Comparison of ENCODE assay signal across 17 cellular contexts in genomic region chr9:72615931-72616330, GRCh38.
DNase-seq lines count a peak whose midpoint lies in the region; ATAC-seq and TF ChIP-seq lines count a peak whose summit lies in the region.
"Had no signal": no experiment of that assay in that cellular context is flagged by ENCODE, and none has a peak within 500 bp of the region (broad histone marks: within the 10 kb centered on the region; RNA-seq: fewer than 3 reads in every experiment).

No MANE protein-coding gene starts in this region.

- CTCF ChIA-PET in PC-3 (lab: Charles Lee) = no interaction called here

- H3K9me2 ChIP-seq in GM23338 (ENCODE audit: insufficient read depth) (peaks cover 5% of the 10 kb centered on the region; the same call in 1 of the 2 replicates), PC-3 (replicated peaks; ENCODE audit: low read length) (no peaks in the 10 kb centered on the region)

- no peaks in the 10 kb centered on the region for H3K27me3 ChIP-seq in GM23338 (ENCODE audit: insufficient read depth)
- no peaks in the 10 kb centered on the region for H3K27me3 ChIP-seq in PC-3 (ENCODE audit: low read length)
- no peaks in the 10 kb centered on the region for H3K27me3 ChIP-seq in esophagus muscularis mucosa
- no peaks in the 10 kb centered on the region for H3K27me3 ChIP-seq in colonic mucosa
- H3K27me3 ChIP-seq in upper lobe of left lung = no peaks in the 10 kb centered on the region
- H3K27me3 ChIP-seq: BE2C, SJSA1 had no signal

- H3K27me3 Mint-ChIP-seq in GM23338 (ENCODE audit: insufficient read depth, low read depth, poor library complexity) = no peaks in the 10 kb centered on the region
- H3K27me3 Mint-ChIP-seq: IgD-negative memory B cell had no signal

- H3K9me3 Mint-ChIP-seq in GM23338 = no peaks in the 10 kb centered on the region
- H3K9me3 Mint-ChIP-seq: CD4-positive, alpha-beta T cell; HFFc6; IgD-negative memory B cell had no signal

- no peak overlapping the region for H3K27ac Mint-ChIP-seq in GM23338
- H3K27ac Mint-ChIP-seq: CD4-positive, alpha-beta T cell; HFFc6; IgD-negative memory B cell had no signal

- H3K4me3 ChIP-seq in GM23338 (no peak overlapping the region), PC-3 (ENCODE audit: low read length) (no peak overlapping the region), esophagus muscularis mucosa (no peak overlapping the region), colonic mucosa (no peak overlapping the region), upper lobe of left lung (no peak overlapping the region)
- H3K4me3 ChIP-seq: SJSA1 had no signal

- no peak overlapping the region for H3K4me3 Mint-ChIP-seq in GM23338
- H3K4me3 Mint-ChIP-seq: CD4-positive, alpha-beta T cell; HFFc6; IgD-negative memory B cell had no signal

- no TSS peak for BruUV-seq in PC-3 (replicated peaks; lab: Mats Ljungman, UMichigan)

- H3K79me2 ChIP-seq in GM23338 (replicated peaks; ENCODE audit: insufficient read depth) (no peaks in the 10 kb centered on the region), PC-3 (ENCODE audit: low read length) (no peaks in the 10 kb centered on the region)

- no peaks in the 10 kb centered on the region; the same call in 2 of the 3 replicates for H3K4me1 Mint-ChIP-seq in GM23338
- H3K4me1 Mint-ChIP-seq: IgD-negative memory B cell had no signal

- DNase-seq in GM23338 (ENCODE audit: low spot score) (no peak), PC-3 (peak; percentile 59), esophagus muscularis mucosa (ENCODE audit: extremely low spot score) (peak; percentile 4), colonic mucosa (no peak), COLO668 (lab: John Stamatoyannopoulos, UW; ENCODE audit: unreplicated experiment) (no peak), upper lobe of left lung (no peak)
- DNase-seq: BE2C; CD4-positive, alpha-beta T cell; GOT3; HFFc6; Kasumi-1; NCI-H1105 treated with DMSO at 0.1 percent for 48 hours; NCI-H187; NCI-H526 treated with DMSO at 0.1 percent for 48 hours had no signal

- no peak for TF ChIP-seq EP300 in esophagus muscularis mucosa (IDR thresholded peaks at IDR 0.05)
- no peak for TF ChIP-seq EP300 in upper lobe of left lung (IDR thresholded peaks at IDR 0.05)

- intact Hi-C loops in PC-3 (cut with micrococcal nuclease) = loop anchor here (10.0 kb wide), 1 partner anchor 59 kb away; no protein-coding TSS in a partner anchor
- intact Hi-C loops in esophagus muscularis mucosa (cut with DNase I) = no loop called here
- intact Hi-C loops in colonic mucosa (cut with DNase I) = no loop called here

- no peaks in the 10 kb centered on the region for H3K9me3 ChIP-seq in PC-3 (ENCODE audit: low read length)
- no peaks in the 10 kb centered on the region for H3K9me3 ChIP-seq in esophagus muscularis mucosa
- no peaks in the 10 kb centered on the region for H3K9me3 ChIP-seq in colonic mucosa
- no peaks in the 10 kb centered on the region for H3K9me3 ChIP-seq in upper lobe of left lung
- H3K9me3 ChIP-seq: BE2C, SJSA1 had no signal

- POLR2A ChIA-PET in PC-3 (lab: Charles Lee; ENCODE audit: unreplicated experiment) = no interaction called here

- no peaks in the 10 kb centered on the region for H3K4me1 ChIP-seq in GM23338 (ENCODE audit: insufficient read depth)
- no peaks in the 10 kb centered on the region for H3K4me1 ChIP-seq in PC-3 (ENCODE audit: insufficient read depth, low read length)
- H3K4me1 ChIP-seq in esophagus muscularis mucosa = no peaks in the 10 kb centered on the region
- no peaks in the 10 kb centered on the region for H3K4me1 ChIP-seq in colonic mucosa
- H3K4me1 ChIP-seq in upper lobe of left lung = no peaks in the 10 kb centered on the region
- H3K4me1 ChIP-seq: BE2C, SJSA1 had no signal

- ATAC-seq in GM23338 (no peak), PC-3 (peak; percentile 40; the same call in 1 of the 2 replicates), GM21737 (IDR thresholded peaks at IDR 0.05; ENCODE audit: unreplicated experiment) (no peak), upper lobe of left lung (ENCODE audit: low FRiP score in 2 of 2) (no peak)

- H3K4me2 ChIP-seq in GM23338 (no peak overlapping the region), PC-3 (ENCODE audit: low read length) (no peak overlapping the region)

- H3K27ac ChIP-seq in GM23338 (ENCODE audit: low read depth) (no peak overlapping the region), PC-3 (ENCODE audit: low read length) (no peak overlapping the region), esophagus muscularis mucosa (replicated peaks in 1 of 4) (no peak overlapping the region), colonic mucosa (no peak overlapping the region), upper lobe of left lung (no peak overlapping the region)
- H3K27ac ChIP-seq: SJSA1 had no signal

- peak overlapping the region; percentile 57; the same call in 1 of the 2 replicates for H2AFZ ChIP-seq in GM23338
- no peak overlapping the region for H2AFZ ChIP-seq in PC-3 (ENCODE audit: low read length)

- 95% methylated on average over 6 of the region's 6 CpGs for WGBS in esophagus muscularis mucosa
- WGBS in upper lobe of left lung, 2 donors = 87 to 93% methylated on average over 6 of the region's 6 CpGs

- TF ChIP-seq POLR2A in esophagus muscularis mucosa (IDR thresholded peaks at IDR 0.05; ENCODE audit: low read depth) (no peak), upper lobe of left lung (IDR thresholded peaks at IDR 0.05) (no peak)

- TF ChIP-seq CTCF in GM23338 (conservative IDR thresholded peaks at IDR 0.05; ENCODE audit: low read depth in 2 of 2) (no peak), PC-3 (conservative IDR thresholded peaks at IDR 0.05; ENCODE audit: low read depth, low read length) (no peak), esophagus muscularis mucosa (IDR thresholded peaks at IDR 0.05) (no peak), colonic mucosa (IDR thresholded peaks at IDR 0.05) (no peak), upper lobe of left lung (IDR thresholded peaks at IDR 0.05) (no peak)

- H3F3A ChIP-seq in GM23338 (replicated peaks; ENCODE audit: low read depth) = no peaks in the 10 kb centered on the region
- no peaks in the 10 kb centered on the region for H3F3A ChIP-seq in PC-3 (ENCODE audit: low read length, unreplicated experiment)

- H3K36me3 ChIP-seq in GM23338 (ENCODE audit: insufficient read depth) (no peaks in the 10 kb centered on the region), PC-3 (ENCODE audit: low read depth, low read length) (no peaks in the 10 kb centered on the region), esophagus muscularis mucosa (no peaks in the 10 kb centered on the region), colonic mucosa (no peaks in the 10 kb centered on the region), upper lobe of left lung (no peaks in the 10 kb centered on the region)
- H3K36me3 ChIP-seq: BE2C, SJSA1 had no signal

- no peak overlapping the region for H3K9ac ChIP-seq in PC-3 (ENCODE audit: low read length)
- no peak overlapping the region for H3K9ac ChIP-seq in colonic mucosa (ENCODE audit: low read depth in 2 of 2, low read length in 2 of 2)

- H4K20me1 ChIP-seq in GM23338 (replicated peaks; ENCODE audit: insufficient read depth) = no peaks in the 10 kb centered on the region
- H4K20me1 ChIP-seq in PC-3 (ENCODE audit: low read length) = no peaks in the 10 kb centered on the region

- no peaks in the 10 kb centered on the region for H3K36me3 Mint-ChIP-seq in GM23338 (ENCODE audit: low read depth)
- H3K36me3 Mint-ChIP-seq: IgD-negative memory B cell had no signal

TF ChIP-seq in GM23338, 12 proteins besides CTCF, POLR2A, EP300 and RAD21 (continues in another document):
- TF ChIP-seq REST (IDR thresholded peaks at IDR 0.05; ENCODE audit: unreplicated experiment) (no peak), ETS1 (IDR thresholded peaks at IDR 0.05) (no peak), ZNF114 (CRISPR knock-in tag; IDR thresholded peaks at IDR 0.05) (no peak), STAT1 (IDR thresholded peaks at IDR 0.05; ENCODE audit: unreplicated experiment) (no peak)

Comparison
In these comparisons a context has a peak if more than half of its experiments do, and no peak if none do; other contexts are left out.
1. DNase-seq: peak in PC-3 (single experiment) and esophagus muscularis mucosa (single experiment); none in GM23338 (single experiment), colonic mucosa (single experiment), COLO668 (single experiment) and upper lobe of left lung (0 of 2).